Comparison of ENCODE assay signal across 18 cellular contexts in the genomic region with DNA sequence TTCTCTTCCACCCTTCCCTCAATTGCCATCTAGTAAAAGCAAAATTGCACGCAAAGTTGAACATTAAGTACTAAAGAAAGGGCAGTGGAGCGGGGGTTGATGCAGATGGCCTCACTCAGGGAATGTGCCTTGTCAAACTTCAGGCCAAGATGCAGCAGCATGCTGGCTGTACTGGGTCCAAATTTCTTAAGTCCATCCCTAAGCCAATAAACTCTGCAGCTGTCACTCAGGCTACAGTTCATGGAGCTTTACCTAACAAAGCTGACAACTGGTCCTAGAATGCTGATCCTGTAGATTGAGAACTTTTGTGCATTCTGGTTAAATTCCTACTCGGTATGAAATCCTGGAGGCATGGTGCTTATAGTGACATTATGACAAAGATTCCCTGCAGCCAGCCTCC.
DNase-seq lines count a peak whose midpoint lies in the region; ATAC-seq lines count a peak whose summit lies in the region.
"Had no signal": no experiment of that assay in that cellular context is flagged by ENCODE, and none has a peak within 500 bp of the region (broad histone marks: within the 10 kb centered on the region; RNA-seq: fewer than 3 reads in every experiment).

No MANE protein-coding gene starts in this region.

- H3K36me3 ChIP-seq in SJCRH30: peaks cover 48% of the 10 kb centered on the region

- peak overlapping the region; percentile 5 for H3K4me3 Mint-ChIP-seq in activated naive CD8-positive, alpha-beta T cell
- H3K4me3 Mint-ChIP-seq in activated naive CD8-positive, alpha-beta T cell treated with anti-CD3 and anti-CD28 coated beads, Interleukin-2, amount 50 U/mL, for 24 hours: no peak overlapping the region
- H3K4me3 Mint-ChIP-seq in stimulated activated effector memory CD8-positive, alpha-beta T cell treated with anti-CD3 and anti-CD28 coated beads, Interleukin-12 subunit alpha, Interleukin-12 subunit beta, amount 100 ng/mL, for 72 hours: no peak overlapping the region

- peaks cover 28% of the 10 kb centered on the region for H3K4me1 ChIP-seq in SJCRH30

- no peak for DNase-seq in activated naive CD8-positive, alpha-beta T cell treated with anti-CD3 and anti-CD28 coated beads, Interleukin-2, amount 50 U/mL, for 24 hours
- DNase-seq in SJCRH30 (peak; percentile 64 to 81), kidney tubule cell (ENCODE audit: low spot score) (peak; percentile 69), SIG-M5 (lab: John Stamatoyannopoulos, UW) (no peak)
- DNase-seq in stimulated activated effector memory CD8-positive, alpha-beta T cell treated with anti-CD3 and anti-CD28 coated beads, Interleukin-12 subunit alpha, Interleukin-12 subunit beta, amount 100 ng/mL, for 72 hours (ENCODE audit: low spot score in 2 of 2): no peak
- DNase-seq: activated CD4-positive, alpha-beta T cell treated with anti-CD3 and anti-CD28 coated beads for 4 hours; activated T-cell treated with anti-CD3 and anti-CD28 coated beads, Interleukin-2, amount 50 U/mL, for 1 hour; foreskin fibroblast; mammary epithelial cell; NCI-H1105 treated with DMSO at 0.1 percent for 48 hours; NCI-H2171 treated with DMSO at 0.1 percent for 48 hours; occipital lobe; stimulated activated naive CD4-positive, alpha-beta T cell treated with Interleukin-2 at 50 U/mL for 16 hours; T-helper 9 cell had no signal

- H3K27ac ChIP-seq in SJCRH30: peak overlapping the region; percentile 7; the same call in 1 of the 2 replicates

- no peak overlapping the region for H3K4me3 ChIP-seq in SJCRH30
- H3K4me3 ChIP-seq: smooth muscle cell had no signal

- H3K4me1 Mint-ChIP-seq in activated naive CD8-positive, alpha-beta T cell (ENCODE audit: low read depth): peaks cover 95% of the 10 kb centered on the region
- H3K4me1 Mint-ChIP-seq in activated naive CD8-positive, alpha-beta T cell treated with anti-CD3 and anti-CD28 coated beads, Interleukin-2, amount 50 U/mL, for 24 hours: peaks cover 95% of the 10 kb centered on the region
- H3K4me1 Mint-ChIP-seq in stimulated activated effector memory CD8-positive, alpha-beta T cell treated with anti-CD3 and anti-CD28 coated beads, Interleukin-12 subunit alpha, Interleukin-12 subunit beta, amount 100 ng/mL, for 72 hours: peaks cover 84% of the 10 kb centered on the region

- no peaks in the 10 kb centered on the region for H3K9me3 Mint-ChIP-seq in activated naive CD8-positive, alpha-beta T cell (ENCODE audit: low read depth)
- no peaks in the 10 kb centered on the region for H3K9me3 Mint-ChIP-seq in activated naive CD8-positive, alpha-beta T cell treated with anti-CD3 and anti-CD28 coated beads, Interleukin-2, amount 50 U/mL, for 24 hours
- H3K9me3 Mint-ChIP-seq in stimulated activated effector memory CD8-positive, alpha-beta T cell treated with anti-CD3 and anti-CD28 coated beads, Interleukin-12 subunit alpha, Interleukin-12 subunit beta, amount 100 ng/mL, for 72 hours: no peaks in the 10 kb centered on the region

- H3K9me3 ChIP-seq in SJCRH30 (replicated peaks): peaks cover 7% of the 10 kb centered on the region

- no peaks in the 10 kb centered on the region for H3K27me3 ChIP-seq in SJCRH30

- ATAC-seq in activated naive CD8-positive, alpha-beta T cell treated with anti-CD3 and anti-CD28 coated beads, Interleukin-2, amount 50 U/mL, for 24 hours: no peak
- no peak for ATAC-seq in stimulated activated effector memory CD8-positive, alpha-beta T cell treated with anti-CD3 and anti-CD28 coated beads, Interleukin-12 subunit alpha, Interleukin-12 subunit beta, amount 100 ng/mL, for 72 hours
- ATAC-seq in GM18867 (IDR thresholded peaks at IDR 0.05; ENCODE audit: unreplicated experiment) (no peak), GM19452 (IDR thresholded peaks at IDR 0.05; ENCODE audit: unreplicated experiment) (no peak)

- no peaks in the 10 kb centered on the region for H3K27me3 Mint-ChIP-seq in activated naive CD8-positive, alpha-beta T cell
- H3K27me3 Mint-ChIP-seq in activated naive CD8-positive, alpha-beta T cell treated with anti-CD3 and anti-CD28 coated beads, Interleukin-2, amount 50 U/mL, for 24 hours: no peaks in the 10 kb centered on the region

- peak overlapping the region; percentile 77 for H3K27ac Mint-ChIP-seq in activated naive CD8-positive, alpha-beta T cell
- no peak overlapping the region for H3K27ac Mint-ChIP-seq in activated naive CD8-positive, alpha-beta T cell treated with anti-CD3 and anti-CD28 coated beads, Interleukin-2, amount 50 U/mL, for 24 hours
- peak overlapping the region; percentile 45 for H3K27ac Mint-ChIP-seq in stimulated activated effector memory CD8-positive, alpha-beta T cell treated with anti-CD3 and anti-CD28 coated beads, Interleukin-12 subunit alpha, Interleukin-12 subunit beta, amount 100 ng/mL, for 72 hours

- peaks cover 8% of the 10 kb centered on the region for H3K36me3 Mint-ChIP-seq in activated naive CD8-positive, alpha-beta T cell
- H3K36me3 Mint-ChIP-seq in activated naive CD8-positive, alpha-beta T cell treated with anti-CD3 and anti-CD28 coated beads, Interleukin-2, amount 50 U/mL, for 24 hours (ENCODE audit: low read depth): peaks cover under 1% of the 10 kb centered on the region
- H3K36me3 Mint-ChIP-seq in stimulated activated effector memory CD8-positive, alpha-beta T cell treated with anti-CD3 and anti-CD28 coated beads, Interleukin-12 subunit alpha, Interleukin-12 subunit beta, amount 100 ng/mL, for 72 hours: no peaks in the 10 kb centered on the region

Comparison
In these comparisons a context has a peak if more than half of its experiments do, and no peak if none do; other contexts are left out.
1. DNase-seq: peak in SJCRH30 (2 of 2) and kidney tubule cell (single experiment); none in activated naive CD8-positive, alpha-beta T cell treated with anti-CD3 and anti-CD28 coated beads, Interleukin-2, amount 50 U/mL, for 24 hours (single experiment), stimulated activated effector memory CD8-positive, alpha-beta T cell treated with anti-CD3 and anti-CD28 coated beads, Interleukin-12 subunit alpha, Interleukin-12 subunit beta, amount 100 ng/mL, for 72 hours (0 of 2) and SIG-M5 (single experiment).